Comparison of ENCODE assay signal across 11 cellular contexts in the genomic region with DNA sequence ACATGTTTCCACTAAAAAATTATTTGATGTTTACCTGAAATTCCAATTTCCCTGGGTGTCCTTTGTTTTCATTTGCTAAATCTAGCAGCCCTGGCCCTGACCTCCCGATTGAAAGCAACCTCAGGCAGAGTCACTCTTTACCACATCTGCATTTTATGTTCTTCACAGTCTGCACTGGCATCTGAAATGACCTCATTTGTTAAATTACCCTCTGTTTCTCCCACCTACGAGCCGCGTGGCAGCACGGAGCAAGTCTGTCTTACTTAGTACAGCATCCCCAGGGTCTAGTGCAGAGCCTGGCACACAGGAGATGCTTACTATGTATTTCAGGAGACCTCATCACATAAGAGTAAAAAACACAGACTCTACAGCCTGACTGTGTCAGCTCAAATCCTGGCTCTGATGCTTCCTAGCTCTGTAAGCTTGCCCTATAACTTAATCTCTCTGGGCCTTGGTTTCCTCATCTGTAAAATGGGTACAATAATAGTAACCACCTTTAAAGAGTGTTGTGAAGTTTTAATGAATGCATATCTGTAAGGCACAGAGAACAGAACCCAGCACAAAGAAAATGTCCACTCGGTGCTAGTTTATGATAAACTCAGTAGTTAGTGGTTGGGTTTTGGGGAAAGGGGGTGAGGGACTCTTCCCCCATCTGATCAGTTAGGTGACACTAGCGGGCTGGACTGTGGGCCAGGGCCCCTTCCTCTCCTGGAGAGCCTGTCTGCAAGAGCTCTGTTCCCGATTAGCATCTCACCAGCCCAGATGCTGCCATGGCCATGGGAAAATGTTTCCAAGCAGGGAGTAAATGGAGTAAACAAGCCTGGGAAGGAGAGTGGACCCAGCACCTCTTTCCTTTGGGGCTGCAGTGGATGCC.
DNase-seq lines count a peak whose midpoint lies in the region; ATAC-seq and TF ChIP-seq lines count a peak whose summit lies in the region.
"Had no signal": no experiment of that assay in that cellular context is flagged by ENCODE, and none has a peak within 500 bp of the region (broad histone marks: within the 10 kb centered on the region; RNA-seq: fewer than 3 reads in every experiment).

No MANE protein-coding gene starts in this region.

- peak overlapping the region; percentile 47 to 80 (median 52) for H3K27ac Mint-ChIP-seq in CD4-positive, CD25-positive, alpha-beta regulatory T cell
- peak overlapping the region; percentile 27 to 41 (median 38) for H3K27ac Mint-ChIP-seq in IgD-negative memory B cell
- peak overlapping the region; percentile 94 to 97 for H3K27ac Mint-ChIP-seq in activated naive CD4-positive, alpha-beta T cell treated with anti-CD3 and anti-CD28 coated beads, Interleukin-2, amount 50 U/mL, for 72 hours
- peak overlapping the region in 9 of 10 donors; percentile 51 to 88 (median 68) for H3K27ac Mint-ChIP-seq in naive thymus-derived CD8-positive, alpha-beta T cell

- peaks cover 40% of the 10 kb centered on the region for H3K36me3 Mint-ChIP-seq in CD4-positive, CD25-positive, alpha-beta regulatory T cell
- H3K36me3 Mint-ChIP-seq in IgD-negative memory B cell: peaks cover 3% of the 10 kb centered on the region
- peaks cover 8 to 21% of the 10 kb centered on the region in 2 donors for H3K36me3 Mint-ChIP-seq in activated naive CD4-positive, alpha-beta T cell treated with anti-CD3 and anti-CD28 coated beads, Interleukin-2, amount 50 U/mL, for 72 hours
- H3K36me3 Mint-ChIP-seq in naive thymus-derived CD8-positive, alpha-beta T cell: peaks cover 5 to 50% (median 25%) of the 10 kb centered on the region in 3 donors

- TF ChIP-seq CTCF in spleen (IDR thresholded peaks at IDR 0.05 in 8 of 11, conservative IDR thresholded peaks at IDR 0.05 in 3 of 11): no peak

- no peak overlapping the region for H3K27ac ChIP-seq in CD4-positive, CD25-positive, alpha-beta regulatory T cell (ENCODE audit: insufficient read depth, low read length, poor library complexity, severe bottlenecking)
- peak overlapping the region in 4 of 8 donors; percentile 6 to 65 (median 54) for H3K27ac ChIP-seq in spleen

- no peaks in the 10 kb centered on the region for H3K9me3 ChIP-seq in CD4-positive, CD25-positive, alpha-beta regulatory T cell (ENCODE audit: control insufficient read depth in 2 of 2, low read length in 2 of 2)
- H3K9me3 ChIP-seq in spleen: no peaks in the 10 kb centered on the region
- H3K9me3 ChIP-seq: tibial artery had no signal

- peak in 1 of 3 donors; percentile 41 for DNase-seq in CD4-positive, CD25-positive, alpha-beta regulatory T cell
- no peak for DNase-seq in activated naive CD4-positive, alpha-beta T cell treated with anti-CD3 and anti-CD28 coated beads, Interleukin-2, amount 50 U/mL, for 72 hours (ENCODE audit: low spot score in 2 of 2)
- no peak for DNase-seq in naive thymus-derived CD8-positive, alpha-beta T cell
- no peak for DNase-seq in spleen
- no peak for DNase-seq in SKM-1 (lab: John Stamatoyannopoulos, UW; ENCODE audit: unreplicated experiment)
- DNase-seq: SIG-M5, tibial artery had no signal

- POLR2A ChIA-PET in naive thymus-derived CD8-positive, alpha-beta T cell (lab: Charles Lee): interaction anchor here (3.1 kb wide), 1 partner anchor 88 kb away, joined by 15 read pairs; a partner anchor contains a TSS

- peak in 1 of 2 donors; percentile 39 for ATAC-seq in CD4-positive, CD25-positive, alpha-beta regulatory T cell (ENCODE audit: low read depth in 2 of 2)
- ATAC-seq in activated naive CD4-positive, alpha-beta T cell treated with anti-CD3 and anti-CD28 coated beads, Interleukin-2, amount 50 U/mL, for 72 hours: peak; percentile 49 to 52
- peak; percentile 31 to 59 for ATAC-seq in naive thymus-derived CD8-positive, alpha-beta T cell
- ATAC-seq in HG03039 (IDR thresholded peaks at IDR 0.05; ENCODE audit: unreplicated experiment) (no peak), HG03521 (IDR thresholded peaks at IDR 0.05; ENCODE audit: unreplicated experiment) (no peak)

- H3K4me3 Mint-ChIP-seq in CD4-positive, CD25-positive, alpha-beta regulatory T cell: peak overlapping the region in 2 of 4 donors; percentile 41 to 42
- peak overlapping the region in 2 of 4 donors; percentile 23 to 84 for H3K4me3 Mint-ChIP-seq in IgD-negative memory B cell
- H3K4me3 Mint-ChIP-seq in naive thymus-derived CD8-positive, alpha-beta T cell: peak overlapping the region in 9 of 10 donors; percentile 7 to 74 (median 43)
- H3K4me3 Mint-ChIP-seq: nephron had no signal

- H3K4me1 Mint-ChIP-seq in CD4-positive, CD25-positive, alpha-beta regulatory T cell: peaks cover 18 to 59% (median 45%) of the 10 kb centered on the region in 4 donors
- H3K4me1 Mint-ChIP-seq in IgD-negative memory B cell: peaks cover 42 to 53% (median 52%) of the 10 kb centered on the region in 3 donors
- peaks cover 47 to 74% (median 69%) of the 10 kb centered on the region in 4 donors for H3K4me1 Mint-ChIP-seq in naive thymus-derived CD8-positive, alpha-beta T cell

- peaks cover 34% of the 10 kb centered on the region for H3K4me1 ChIP-seq in CD4-positive, CD25-positive, alpha-beta regulatory T cell (ENCODE audit: control insufficient read depth, insufficient read depth, low read length, poor library complexity, severe bottlenecking)
- peaks cover 27 to 73% (median 57%) of the 10 kb centered on the region in 6 donors for H3K4me1 ChIP-seq in spleen

- peaks cover 91% of the 10 kb centered on the region for H3K36me3 ChIP-seq in CD4-positive, CD25-positive, alpha-beta regulatory T cell (ENCODE audit: control insufficient read depth, insufficient read depth, low read length)
- peaks cover 0 to 95% (median 40%) of the 10 kb centered on the region in 6 donors for H3K36me3 ChIP-seq in spleen

- 63 to 80% (median 72%) methylated on average over 8 of the region's 8 CpGs for WGBS in spleen, 5 donors

- H3K9me3 Mint-ChIP-seq in CD4-positive, CD25-positive, alpha-beta regulatory T cell: no peaks in the 10 kb centered on the region
- no peaks in the 10 kb centered on the region for H3K9me3 Mint-ChIP-seq in IgD-negative memory B cell
- H3K9me3 Mint-ChIP-seq in activated naive CD4-positive, alpha-beta T cell treated with anti-CD3 and anti-CD28 coated beads, Interleukin-2, amount 50 U/mL, for 72 hours: no peaks in the 10 kb centered on the region
- H3K9me3 Mint-ChIP-seq in naive thymus-derived CD8-positive, alpha-beta T cell: no peaks in the 10 kb centered on the region
- H3K9me3 Mint-ChIP-seq: nephron had no signal

- intact Hi-C loops in spleen (cut with DNase I; ENCODE audit: low total_unique reads): no loop called here

- no peak for TF ChIP-seq POLR2A in spleen (IDR thresholded peaks at IDR 0.05)

- no peaks in the 10 kb centered on the region for H3K27me3 Mint-ChIP-seq in CD4-positive, CD25-positive, alpha-beta regulatory T cell
- H3K27me3 Mint-ChIP-seq in IgD-negative memory B cell: no peaks in the 10 kb centered on the region
- H3K27me3 Mint-ChIP-seq in naive thymus-derived CD8-positive, alpha-beta T cell: no peaks in the 10 kb centered on the region

- H3K27me3 ChIP-seq in CD4-positive, CD25-positive, alpha-beta regulatory T cell (ENCODE audit: control insufficient read depth, insufficient read depth, low read length): no peaks in the 10 kb centered on the region
- no peaks in the 10 kb centered on the region for H3K27me3 ChIP-seq in spleen (replicated peaks in 1 of 7)
- H3K27me3 ChIP-seq: tibial artery had no signal

- no peak overlapping the region for H3K4me3 ChIP-seq in CD4-positive, CD25-positive, alpha-beta regulatory T cell (ENCODE audit: low read depth, low read length)
- no peak overlapping the region for H3K4me3 ChIP-seq in spleen
- H3K4me3 ChIP-seq: tibial artery had no signal

Comparison
In these comparisons a context has a peak if more than half of its experiments do, and no peak if none do; other contexts are left out.
1. ATAC-seq: peak in activated naive CD4-positive, alpha-beta T cell treated with anti-CD3 and anti-CD28 coated beads, Interleukin-2, amount 50 U/mL, for 72 hours (2 of 2) and naive thymus-derived CD8-positive, alpha-beta T cell (2 of 2); none in HG03039 (single experiment) and HG03521 (single experiment).
2. H3K27ac Mint-ChIP-seq: peak in every context shown above with its lines; median percentile 96 in activated naive CD4-positive, alpha-beta T cell treated with anti-CD3 and anti-CD28 coated beads, Interleukin-2, amount 50 U/mL, for 72 hours; 68 in naive thymus-derived CD8-positive, alpha-beta T cell; 52 in CD4-positive, CD25-positive, alpha-beta regulatory T cell; 38 in IgD-negative memory B cell.